Comparison of ENCODE assay signal across 20 cellular contexts in the genomic region with DNA sequence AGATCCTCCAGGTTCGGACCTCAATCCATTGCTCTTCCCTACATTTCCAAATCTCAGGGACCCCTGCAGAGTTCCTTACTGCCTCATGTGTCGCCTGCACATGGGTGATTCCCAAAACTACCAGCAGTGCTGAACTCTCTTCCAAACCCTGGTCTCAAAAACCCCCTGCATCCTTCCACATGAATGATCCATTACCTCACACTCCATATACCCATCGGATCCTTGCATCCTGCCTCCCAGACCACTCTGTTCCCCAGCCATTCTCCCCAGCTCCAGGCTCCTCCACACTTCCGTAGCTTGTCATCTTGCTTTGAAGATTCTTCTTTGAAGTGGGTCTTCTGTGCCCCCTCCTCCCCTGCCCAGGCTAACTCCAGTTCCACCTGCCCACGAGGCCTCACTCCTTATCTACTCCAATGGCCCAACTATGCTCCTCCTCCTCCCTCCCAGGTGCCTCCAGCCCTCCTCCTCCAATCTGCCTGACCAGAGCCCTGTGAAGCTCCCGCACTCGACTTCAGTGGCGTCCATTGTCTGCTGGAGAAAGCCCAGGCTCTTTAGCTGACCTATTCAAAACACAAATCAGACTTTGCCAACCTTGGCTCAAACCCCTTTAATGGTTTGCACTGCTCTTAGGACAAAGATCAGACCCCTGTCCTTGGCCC. TPM values are rescaled to one million over a fixed set of nuclear protein-coding genes. Genes with fewer than 3 reads are reported as not detected.
"Had no signal": no experiment of that assay in that cellular context is flagged by ENCODE, and none has a peak within 500 bp of the region (broad histone marks: within the 10 kb centered on the region; RNA-seq: fewer than 3 reads in every experiment).

No MANE protein-coding gene starts in this region.

- H3K9me3 Mint-ChIP-seq: activated naive CD4-positive, alpha-beta T cell treated with anti-CD3 and anti-CD28 coated beads, Interleukin-2, amount 10 ng/mL, durations not matched to agents 7 days and 5 days; effector memory CD8-positive, alpha-beta T cell; stimulated activated memory B cell treated with anti-CD40 and anti-IgM and Interleukin-4, amounts not matched to agents 10 μg/mL and 1 μg/mL and 100 μg/mL, for 72 hours had no signal

- ATAC-seq: effector memory CD8-positive, alpha-beta T cell; stimulated activated memory B cell treated with anti-CD40 and anti-IgM and Interleukin-4, amounts not matched to agents 10 μg/mL and 1 μg/mL and 100 μg/mL, for 72 hours had no signal

- DNase-seq: activated CD4-positive, alpha-beta T cell treated with anti-CD3 and anti-CD28 coated beads for 1 hour; activated CD8-positive, alpha-beta memory T cell treated with anti-CD3 and anti-CD28 coated beads for 24 hours; activated CD8-positive, alpha-beta memory T cell treated with anti-CD3 and anti-CD28 coated beads, Interleukin-2, amount 50 U/mL, for 48 hours; activated effector memory CD4-positive, alpha-beta T cell treated with Interleukin-2 at 50 U/mL for 16 hours; activated T-cell treated with anti-CD3 and anti-CD28 coated beads, Interleukin-2, amount 50 U/mL, for 48 hours; dermis blood vessel endothelial cell; spleen; tibial artery had no signal

- H3K27ac Mint-ChIP-seq: activated naive CD4-positive, alpha-beta T cell treated with anti-CD3 and anti-CD28 coated beads, Interleukin-2, amount 10 ng/mL, durations not matched to agents 7 days and 5 days had no signal

- H3K9me3 ChIP-seq: ascending aorta, neutrophil, spleen, tibial artery had no signal

- H3K36me3 Mint-ChIP-seq: activated naive CD4-positive, alpha-beta T cell treated with anti-CD3 and anti-CD28 coated beads, Interleukin-2, amount 10 ng/mL, durations not matched to agents 7 days and 5 days had no signal

- H3K27ac ChIP-seq: ascending aorta, epithelial cell of prostate, neutrophil, spleen, tibial artery, WERI-Rb-1 had no signal

- H3K36me3 ChIP-seq: WERI-Rb-1 had no signal

- H3K27me3 Mint-ChIP-seq: stimulated activated memory B cell treated with anti-CD40 and anti-IgM and Interleukin-4, amounts not matched to agents 10 μg/mL and 1 μg/mL and 100 μg/mL, for 72 hours had no signal

- H3K4me3 ChIP-seq: ascending aorta, spleen, tibial artery had no signal

- H3K4me3 Mint-ChIP-seq: activated naive CD4-positive, alpha-beta T cell treated with anti-CD3 and anti-CD28 coated beads, Interleukin-2, amount 10 ng/mL, durations not matched to agents 7 days and 5 days; effector memory CD8-positive, alpha-beta T cell; stimulated activated memory B cell treated with anti-CD40 and anti-IgM and Interleukin-4, amounts not matched to agents 10 μg/mL and 1 μg/mL and 100 μg/mL, for 72 hours had no signal

- H3K27me3 ChIP-seq: ascending aorta, neutrophil, spleen, tibial artery had no signal

RNA-seq across cellular contexts. Expression of gene ENDOU, which starts 19.6 kb away (rescaled TPM):
- total RNA-seq: ascending aorta; chondrocyte; dermis blood vessel endothelial cell; glomerular endothelial cell; left lobe of liver; lung microvascular endothelial cell; T-helper 2 cell treated with Interferon-gamma antibody and Interleukin-4, amounts not matched to agents 100 ng/mL and 5 ng/mL, for 36 hours had no signal
